Comparison of ENCODE assay signal across 13 cellular contexts in the genomic region with DNA sequence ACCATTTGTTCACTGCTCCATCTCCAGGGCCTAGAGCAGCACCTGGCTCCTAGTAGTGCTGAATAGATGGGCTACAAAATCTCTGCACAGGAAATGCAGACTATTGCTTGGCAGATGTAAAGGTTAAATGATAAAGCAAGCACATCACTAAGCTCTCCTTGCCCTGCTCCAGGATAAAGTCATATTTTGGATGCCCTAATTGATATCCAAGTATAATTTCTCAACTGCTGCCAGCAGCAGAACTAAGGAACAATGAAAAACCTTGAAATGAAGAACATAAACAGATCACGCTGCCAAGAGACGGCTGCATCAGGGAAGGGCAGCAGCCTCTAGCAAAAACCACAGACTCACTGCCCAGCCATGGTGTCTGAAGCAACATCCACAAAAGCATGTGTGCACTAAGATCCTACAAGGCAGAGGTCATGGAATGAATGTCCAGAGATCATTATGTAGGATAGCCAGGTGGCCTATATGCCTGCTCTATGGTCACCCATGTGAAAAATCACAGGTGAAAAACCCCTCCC.
DNase-seq lines count a peak whose midpoint lies in the region; ATAC-seq and TF ChIP-seq lines count a peak whose summit lies in the region.
"Had no signal": no experiment of that assay in that cellular context is flagged by ENCODE, and none has a peak within 500 bp of the region (broad histone marks: within the 10 kb centered on the region; RNA-seq: fewer than 3 reads in every experiment).

No MANE protein-coding gene starts in this region.

- H3K4me1 Mint-ChIP-seq in activated naive CD8-positive, alpha-beta T cell treated with anti-CD3 and anti-CD28 coated beads for 36 hours = peaks cover 12% of the 10 kb centered on the region
- peaks cover 16% of the 10 kb centered on the region for H3K4me1 Mint-ChIP-seq in activated naive CD8-positive, alpha-beta T cell treated with anti-CD3 and anti-CD28 coated beads, Interleukin-2, amount 50 U/mL, for 24 hours
- no peaks in the 10 kb centered on the region for H3K4me1 Mint-ChIP-seq in chondrocyte (ENCODE audit: low read depth)

- H3K27me3 Mint-ChIP-seq in activated naive CD8-positive, alpha-beta T cell treated with anti-CD3 and anti-CD28 coated beads for 36 hours = peaks cover 12% of the 10 kb centered on the region
- no peaks in the 10 kb centered on the region for H3K27me3 Mint-ChIP-seq in activated naive CD8-positive, alpha-beta T cell treated with anti-CD3 and anti-CD28 coated beads, Interleukin-2, amount 50 U/mL, for 24 hours
- H3K27me3 Mint-ChIP-seq in chondrocyte (ENCODE audit: low read depth) = peaks cover 2% of the 10 kb centered on the region
- H3K27me3 Mint-ChIP-seq: CD4-positive, alpha-beta T cell had no signal

- no peak for TF ChIP-seq CTCF in chondrocyte (IDR thresholded peaks at IDR 0.05)

- no peak for ATAC-seq in activated naive CD8-positive, alpha-beta T cell treated with anti-CD3 and anti-CD28 coated beads, Interleukin-2, amount 50 U/mL, for 24 hours

- H3K36me3 Mint-ChIP-seq in activated naive CD8-positive, alpha-beta T cell treated with anti-CD3 and anti-CD28 coated beads for 36 hours = no peaks in the 10 kb centered on the region
- no peaks in the 10 kb centered on the region for H3K36me3 Mint-ChIP-seq in activated naive CD8-positive, alpha-beta T cell treated with anti-CD3 and anti-CD28 coated beads, Interleukin-2, amount 50 U/mL, for 24 hours (ENCODE audit: low read depth)
- H3K36me3 Mint-ChIP-seq in chondrocyte (ENCODE audit: low read depth) = no peaks in the 10 kb centered on the region

- peak overlapping the region; percentile 25 for H3K27ac Mint-ChIP-seq in activated naive CD8-positive, alpha-beta T cell treated with anti-CD3 and anti-CD28 coated beads for 36 hours
- no peak overlapping the region for H3K27ac Mint-ChIP-seq in activated naive CD8-positive, alpha-beta T cell treated with anti-CD3 and anti-CD28 coated beads, Interleukin-2, amount 50 U/mL, for 24 hours
- no peak overlapping the region for H3K27ac Mint-ChIP-seq in chondrocyte (ENCODE audit: unreplicated experiment)
- H3K27ac Mint-ChIP-seq: CD4-positive, alpha-beta T cell had no signal

- H3K4me3 Mint-ChIP-seq in activated naive CD8-positive, alpha-beta T cell treated with anti-CD3 and anti-CD28 coated beads for 36 hours = no peak overlapping the region
- no peak overlapping the region for H3K4me3 Mint-ChIP-seq in activated naive CD8-positive, alpha-beta T cell treated with anti-CD3 and anti-CD28 coated beads, Interleukin-2, amount 50 U/mL, for 24 hours
- no peak overlapping the region for H3K4me3 Mint-ChIP-seq in chondrocyte (ENCODE audit: unreplicated experiment)
- H3K4me3 Mint-ChIP-seq: CD4-positive, alpha-beta T cell had no signal

- H3K9me3 Mint-ChIP-seq in activated naive CD8-positive, alpha-beta T cell treated with anti-CD3 and anti-CD28 coated beads for 36 hours = peaks cover 4% of the 10 kb centered on the region
- peaks cover 7% of the 10 kb centered on the region for H3K9me3 Mint-ChIP-seq in activated naive CD8-positive, alpha-beta T cell treated with anti-CD3 and anti-CD28 coated beads, Interleukin-2, amount 50 U/mL, for 24 hours
- H3K9me3 Mint-ChIP-seq in chondrocyte (ENCODE audit: low read depth) = peaks cover 12% of the 10 kb centered on the region

- DNase-seq in activated naive CD8-positive, alpha-beta T cell treated with anti-CD3 and anti-CD28 coated beads for 36 hours = no peak
- DNase-seq in activated naive CD8-positive, alpha-beta T cell treated with anti-CD3 and anti-CD28 coated beads, Interleukin-2, amount 50 U/mL, for 24 hours = no peak
- peak; percentile 23 for DNase-seq in astrocyte of the hippocampus (ENCODE audit: low read depth, low spot score)
- peak; percentile 12 for DNase-seq in mucosa of gallbladder (ENCODE audit: low spot score)
- no peak for DNase-seq in NCI-H226
- DNase-seq in DMS79 (lab: John Stamatoyannopoulos, UW) = no peak
- no peak for DNase-seq in chondrocyte (ENCODE audit: low spot score)
- DNase-seq: ACHN; CD4-positive, alpha-beta T cell; GOT3; NCI-H146; NCI-H446; SIG-M5 had no signal

Comparison
In these comparisons a context has a peak if more than half of its experiments do, and no peak if none do; other contexts are left out.
1. DNase-seq: peak in astrocyte of the hippocampus (single experiment) and mucosa of gallbladder (single experiment); none in activated naive CD8-positive, alpha-beta T cell treated with anti-CD3 and anti-CD28 coated beads for 36 hours (single experiment), activated naive CD8-positive, alpha-beta T cell treated with anti-CD3 and anti-CD28 coated beads, Interleukin-2, amount 50 U/mL, for 24 hours (single experiment), NCI-H226 (single experiment), DMS79 (single experiment) and chondrocyte (single experiment).